In the genomic region with DNA sequence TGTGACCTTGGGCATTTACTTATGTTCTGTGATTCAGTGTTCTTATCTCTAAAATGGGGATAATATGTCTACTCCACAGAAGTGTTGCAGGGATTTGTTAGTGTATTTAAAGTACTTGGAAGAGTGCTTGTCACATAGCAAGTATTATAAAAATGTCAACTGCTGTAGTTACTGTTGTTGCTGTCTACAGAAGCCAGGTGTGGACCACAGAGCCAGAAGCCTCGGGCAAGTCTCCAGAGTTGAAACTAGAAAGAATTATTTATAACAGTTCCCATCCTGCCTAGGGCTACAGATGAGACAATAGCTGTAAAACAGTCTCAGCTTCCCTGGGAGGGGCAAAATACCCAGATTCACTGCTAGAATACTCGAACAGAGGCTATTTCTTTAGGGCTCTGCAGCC, we compare ENCODE assay signal across 11 cellular contexts. TPM values are rescaled to one million over a fixed set of nuclear protein-coding genes. Genes with fewer than 3 reads are reported as not detected.
DNase-seq lines count a peak whose midpoint lies in the region; ATAC-seq and TF ChIP-seq lines count a peak whose summit lies in the region.
"Had no signal": no experiment of that assay in that cellular context is flagged by ENCODE, and none has a peak within 500 bp of the region (broad histone marks: within the 10 kb centered on the region; RNA-seq: fewer than 3 reads in every experiment).

No MANE protein-coding gene starts in this region.

- no peak overlapping the region for H3K4me3 ChIP-seq in KMS-11 (IDR thresholded peaks at IDR 0.05; ENCODE audit: insufficient read depth, low read depth, low read length)
- H3K4me3 ChIP-seq in mammary epithelial cell (replicated peaks in 1 of 3; ENCODE audit: insufficient read depth in 1 of 3, low read depth in 2 of 3, low read length in 3 of 3) = no peak overlapping the region
- no peak overlapping the region for H3K4me3 ChIP-seq in ascending aorta
- H3K4me3 ChIP-seq: right lobe of liver had no signal

- no peak for DNase-seq in activated naive CD4-positive, alpha-beta T cell treated with Interleukin-2 at 50 U/mL for 16 hours
- peak; percentile 69 for DNase-seq in mammary epithelial cell
- DNase-seq in NCI-H345 treated with DMSO at 0.1 percent for 48 hours (lab: John Stamatoyannopoulos, UW; ENCODE audit: unreplicated experiment) = no peak
- DNase-seq in ascending aorta (ENCODE audit: low spot score in 2 of 2) = no peak
- DNase-seq: NCI-H187 treated with DMSO at 0.1 percent for 48 hours, right lobe of liver had no signal

- in situ Hi-C loops in mammary epithelial cell (cut with MboI; ENCODE audit: low sequenced_read_pairs in 2 of 2) = no loop called here

- H3K36me3 ChIP-seq in KMS-11 (ENCODE audit: insufficient read depth) (no peaks in the 10 kb centered on the region), mammary epithelial cell (ENCODE audit: insufficient read depth, low read length) (no peaks in the 10 kb centered on the region), ascending aorta (no peaks in the 10 kb centered on the region)
- H3K36me3 ChIP-seq: right lobe of liver had no signal

- CTCF ChIA-PET in mammary epithelial cell (lab: Charles Lee; ENCODE audit: low non-redundant PET) = no interaction called here

- H3K4me2 ChIP-seq in KMS-11 = peak overlapping the region; percentile 80
- peak overlapping the region; percentile 34 for H3K4me2 ChIP-seq in mammary epithelial cell (ENCODE audit: insufficient read depth, low read depth, low read length)

- peak overlapping the region; percentile 41 for H3K27ac Mint-ChIP-seq in activated naive CD4-positive, alpha-beta T cell treated with anti-CD3 and anti-CD28 coated beads, Interleukin-2, amount 50 U/mL, for 24 hours
- peak overlapping the region; percentile 73 for H3K27ac Mint-ChIP-seq in stimulated activated memory B cell treated with anti-CD40 and anti-IgM and Interleukin-4, amounts not matched to agents 10 μg/mL and 1 μg/mL and 100 μg/mL, for 72 hours
- H3K27ac Mint-ChIP-seq: dendritic cell treated with granulocyte-macrophage colony-stimulating factor and Interleukin-4, amounts not matched to agents 40 ng/mL and 50 ng/mL, for 4 days had no signal

- H3K27me3 ChIP-seq in KMS-11 (ENCODE audit: insufficient read depth, low read depth) = no peaks in the 10 kb centered on the region
- H3K27me3 ChIP-seq in mammary epithelial cell (ENCODE audit: insufficient read depth, low read length) = no peaks in the 10 kb centered on the region
- no peaks in the 10 kb centered on the region for H3K27me3 ChIP-seq in ascending aorta
- H3K27me3 ChIP-seq: right lobe of liver had no signal

- dilution Hi-C loops in mammary epithelial cell (cut with HindIII; ENCODE audit: low sequenced_read_pairs) = no loop called here

- no TSS peak for BruUV-seq in mammary epithelial cell (replicated peaks; lab: Mats Ljungman, UMichigan)

- 29% methylated on average over 2 of the region's 2 CpGs for WGBS in mammary epithelial cell (ENCODE audit: low coverage, missing lambda C conversion rate)

- H3K9ac ChIP-seq in KMS-11 (peak overlapping the region; percentile 6; the same call in 1 of the 2 replicates), mammary epithelial cell (ENCODE audit: insufficient read depth, low read length) (peak overlapping the region; percentile 3)

- no peak for ATAC-seq in stimulated activated memory B cell treated with anti-CD40 and anti-IgM and Interleukin-4, amounts not matched to agents 10 μg/mL and 1 μg/mL and 100 μg/mL, for 72 hours
- no peak for ATAC-seq in GM18861 (IDR thresholded peaks at IDR 0.05; ENCODE audit: unreplicated experiment)
- ATAC-seq: right lobe of liver had no signal

- peaks cover 1% of the 10 kb centered on the region for H3K36me3 Mint-ChIP-seq in activated naive CD4-positive, alpha-beta T cell treated with anti-CD3 and anti-CD28 coated beads, Interleukin-2, amount 50 U/mL, for 24 hours
- H3K36me3 Mint-ChIP-seq in stimulated activated memory B cell treated with anti-CD40 and anti-IgM and Interleukin-4, amounts not matched to agents 10 μg/mL and 1 μg/mL and 100 μg/mL, for 72 hours = peaks cover 6% of the 10 kb centered on the region

- intact Hi-C loops in mammary epithelial cell (cut with micrococcal nuclease) (loop anchor here (5.0 kb wide), 2 partner anchors 75 to 135 kb away; no protein-coding TSS in a partner anchor), ascending aorta (cut with DNase I) (no loop called here)

- H4K20me1 ChIP-seq in KMS-11 (ENCODE audit: insufficient read depth) (no peaks in the 10 kb centered on the region), mammary epithelial cell (ENCODE audit: insufficient read depth, low read length) (no peaks in the 10 kb centered on the region)

- H3K27me3 Mint-ChIP-seq in activated naive CD4-positive, alpha-beta T cell treated with anti-CD3 and anti-CD28 coated beads, Interleukin-2, amount 50 U/mL, for 24 hours = no peaks in the 10 kb centered on the region
- no peaks in the 10 kb centered on the region for H3K27me3 Mint-ChIP-seq in stimulated activated memory B cell treated with anti-CD40 and anti-IgM and Interleukin-4, amounts not matched to agents 10 μg/mL and 1 μg/mL and 100 μg/mL, for 72 hours

- TF ChIP-seq CTCF in KMS-11 (conservative IDR thresholded peaks at IDR 0.05; ENCODE audit: low read depth, low read length) = no peak
- TF ChIP-seq CTCF in mammary epithelial cell (conservative IDR thresholded peaks at IDR 0.05 in 1 of 2, IDR thresholded peaks at IDR 0.05 in 1 of 2; ENCODE audit: extremely low read depth in 1 of 2, insufficient read depth in 1 of 2, low read depth in 1 of 2, low read length in 2 of 2) = no peak
- TF ChIP-seq CTCF in ascending aorta (IDR thresholded peaks at IDR 0.05) = no peak

- H3K4me1 ChIP-seq in KMS-11 (ENCODE audit: low read depth, poor library complexity, severe bottlenecking) (peaks cover 55% of the 10 kb centered on the region), mammary epithelial cell (ENCODE audit: insufficient read depth, low read length) (peaks cover 57% of the 10 kb centered on the region), ascending aorta (no peaks in the 10 kb centered on the region)
- H3K4me1 ChIP-seq: right lobe of liver had no signal

- no peaks in the 10 kb centered on the region for H3K9me3 ChIP-seq in mammary epithelial cell (replicated peaks; ENCODE audit: insufficient read depth, low read length)
- H3K9me3 ChIP-seq in ascending aorta = no peaks in the 10 kb centered on the region
- H3K9me3 ChIP-seq: right lobe of liver had no signal

- peaks cover 29% of the 10 kb centered on the region for H3K4me1 Mint-ChIP-seq in activated naive CD4-positive, alpha-beta T cell treated with anti-CD3 and anti-CD28 coated beads, Interleukin-2, amount 50 U/mL, for 24 hours
- H3K4me1 Mint-ChIP-seq in stimulated activated memory B cell treated with anti-CD40 and anti-IgM and Interleukin-4, amounts not matched to agents 10 μg/mL and 1 μg/mL and 100 μg/mL, for 72 hours = peaks cover 81% of the 10 kb centered on the region

- H3K9me3 Mint-ChIP-seq in activated naive CD4-positive, alpha-beta T cell treated with anti-CD3 and anti-CD28 coated beads, Interleukin-2, amount 50 U/mL, for 24 hours = no peaks in the 10 kb centered on the region
- H3K9me3 Mint-ChIP-seq in stimulated activated memory B cell treated with anti-CD40 and anti-IgM and Interleukin-4, amounts not matched to agents 10 μg/mL and 1 μg/mL and 100 μg/mL, for 72 hours = no peaks in the 10 kb centered on the region
- H3K9me3 Mint-ChIP-seq: dendritic cell treated with granulocyte-macrophage colony-stimulating factor and Interleukin-4, amounts not matched to agents 40 ng/mL and 50 ng/mL, for 4 days had no signal

- H3K4me3 Mint-ChIP-seq in activated naive CD4-positive, alpha-beta T cell treated with anti-CD3 and anti-CD28 coated beads, Interleukin-2, amount 50 U/mL, for 24 hours = no peak overlapping the region
- H3K4me3 Mint-ChIP-seq in stimulated activated memory B cell treated with anti-CD40 and anti-IgM and Interleukin-4, amounts not matched to agents 10 μg/mL and 1 μg/mL and 100 μg/mL, for 72 hours = no peak overlapping the region
- H3K4me3 Mint-ChIP-seq: dendritic cell treated with granulocyte-macrophage colony-stimulating factor and Interleukin-4, amounts not matched to agents 40 ng/mL and 50 ng/mL, for 4 days had no signal

- H3K79me2 ChIP-seq in KMS-11 (ENCODE audit: insufficient read depth, low read depth) (no peaks in the 10 kb centered on the region), mammary epithelial cell (ENCODE audit: insufficient read depth, low read length) (no peaks in the 10 kb centered on the region)

- H2AFZ ChIP-seq in KMS-11 (ENCODE audit: low read depth) = peak overlapping the region; percentile 67
- peak overlapping the region; percentile 53 for H2AFZ ChIP-seq in mammary epithelial cell (ENCODE audit: low read depth, low read length)

- peak overlapping the region; percentile 65 for H3K27ac ChIP-seq in KMS-11
- peak overlapping the region; percentile 77 for H3K27ac ChIP-seq in mammary epithelial cell (ENCODE audit: insufficient read depth, low read depth, low read length)
- no peak overlapping the region for H3K27ac ChIP-seq in ascending aorta
- H3K27ac ChIP-seq: right lobe of liver had no signal

RNA-seq across cellular contexts. Expression of gene FUT8, which starts 55.4 kb away (rescaled TPM):
- total RNA-seq in mammary epithelial cell = 10 to 100 TPM; 14.4 to 22.0 TPM
- polyA plus RNA-seq in mammary epithelial cell = 12.7 TPM
- polyA minus RNA-seq in mammary epithelial cell = 63.8 TPM
- 12.9 TPM for total RNA-seq in ascending aorta

Comparison
In these comparisons a context has a peak if more than half of its experiments do, and no peak if none do; other contexts are left out.
1. H3K27ac ChIP-seq: peak in KMS-11 (single experiment) and mammary epithelial cell (single experiment); none in ascending aorta (0 of 2).